Comparison of ENCODE assay signal across 12 cellular contexts in the genomic region with DNA sequence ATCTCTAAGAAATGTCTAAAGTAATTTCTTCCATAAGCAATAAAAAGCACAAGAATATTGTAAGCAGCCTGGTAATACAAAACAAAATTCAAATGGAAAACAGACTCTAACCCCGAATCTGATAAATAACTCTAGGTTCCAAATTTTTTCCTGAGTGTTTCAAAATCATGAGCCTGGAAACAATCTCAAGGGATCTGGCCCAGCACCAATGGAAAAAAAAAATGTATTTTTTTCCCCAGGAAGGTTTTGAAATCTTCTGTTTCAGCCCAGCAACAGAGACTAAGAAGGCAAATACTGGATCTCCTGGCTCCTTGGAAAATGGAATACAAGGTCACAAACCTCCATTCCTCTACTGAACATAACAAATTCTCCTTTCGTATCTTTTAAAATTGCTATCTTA. TPM values are rescaled to one million over a fixed set of nuclear protein-coding genes. Genes with fewer than 3 reads are reported as not detected.
DNase-seq lines count a peak whose midpoint lies in the region; TF ChIP-seq lines count a peak whose summit lies in the region.
"Had no signal": no experiment of that assay in that cellular context is flagged by ENCODE, and none has a peak within 500 bp of the region (broad histone marks: within the 10 kb centered on the region; RNA-seq: fewer than 3 reads in every experiment).

No MANE protein-coding gene starts in this region.

- CTCF ChIA-PET in PC-9 (lab: Charles Lee): no interaction called here

- H3K4me1 ChIP-seq in PC-9 (replicated peaks; ENCODE audit: insufficient read depth) (peaks cover 48% of the 10 kb centered on the region), mucosa of rectum (ENCODE audit: control insufficient read depth in 2 of 2, insufficient read depth in 2 of 2, low read length in 2 of 2) (peaks cover 62 to 66% of the 10 kb centered on the region in 2 donors), tibial artery (peaks cover 0 to 100% (median 77%) of the 10 kb centered on the region in 4 donors)
- H3K4me1 ChIP-seq in effector memory CD4-positive, alpha-beta T cell (ENCODE audit: control insufficient read depth, insufficient read depth, low read length, poor library complexity, severe bottlenecking): peaks cover 69% of the 10 kb centered on the region

- TF ChIP-seq CTCF in PC-9 (conservative IDR thresholded peaks at IDR 0.05) (no peak), tibial artery (IDR thresholded peaks at IDR 0.05) (no peak)

- intact Hi-C loops in PC-9 (cut with micrococcal nuclease; ENCODE audit: unreplicated experiment) (no loop called here), tibial artery (cut with DNase I; ENCODE audit: low total_unique reads) (no loop called here)

- peaks cover 23% of the 10 kb centered on the region for H3K79me2 ChIP-seq in PC-9 (ENCODE audit: low read depth)

- no peaks in the 10 kb centered on the region for H3K36me3 ChIP-seq in PC-9 (ENCODE audit: low read depth)
- no peaks in the 10 kb centered on the region for H3K36me3 ChIP-seq in effector memory CD4-positive, alpha-beta T cell (ENCODE audit: control insufficient read depth, insufficient read depth, low read length)
- H3K36me3 ChIP-seq in mucosa of rectum (ENCODE audit: control insufficient read depth in 2 of 2, insufficient read depth in 2 of 2, low read length in 2 of 2): no peaks in the 10 kb centered on the region
- no peaks in the 10 kb centered on the region for H3K36me3 ChIP-seq in tibial artery

- H3K9ac ChIP-seq in mucosa of rectum (ENCODE audit: low read depth in 1 of 2, low read length in 2 of 2): no peak overlapping the region

- no peaks in the 10 kb centered on the region for H3K27me3 ChIP-seq in PC-9 (ENCODE audit: insufficient read depth, low read depth)
- no peaks in the 10 kb centered on the region for H3K27me3 ChIP-seq in effector memory CD4-positive, alpha-beta T cell (replicated peaks; ENCODE audit: control insufficient read depth, insufficient read depth, low read length, poor library complexity, severe bottlenecking)
- H3K27me3 ChIP-seq in mucosa of rectum (ENCODE audit: control insufficient read depth in 2 of 2, insufficient read depth in 2 of 2, low read length in 2 of 2): no peaks in the 10 kb centered on the region
- no peaks in the 10 kb centered on the region for H3K27me3 ChIP-seq in tibial artery

- no peaks in the 10 kb centered on the region; the same call in 1 of the 2 replicates for H4K20me1 ChIP-seq in PC-9 (ENCODE audit: insufficient read depth)

- no peaks in the 10 kb centered on the region for H3K9me3 ChIP-seq in PC-9 (ENCODE audit: insufficient read depth, low read depth)
- no peaks in the 10 kb centered on the region for H3K9me3 ChIP-seq in effector memory CD4-positive, alpha-beta T cell (ENCODE audit: control insufficient read depth, low read length)
- H3K9me3 ChIP-seq in mucosa of rectum (ENCODE audit: control insufficient read depth in 2 of 2, low read length in 2 of 2): no peaks in the 10 kb centered on the region
- H3K9me3 ChIP-seq in tibial artery: no peaks in the 10 kb centered on the region

- POLR2A ChIA-PET in PC-9 (lab: Charles Lee; ENCODE audit: unreplicated experiment): no interaction called here

- peaks cover 15% of the 10 kb centered on the region; the same call in 1 of the 2 replicates for H3F3A ChIP-seq in PC-9 (ENCODE audit: insufficient read depth, low read depth)

- no peak overlapping the region for H3K4me3 ChIP-seq in PC-9
- peak overlapping the region; percentile 14 for H3K4me3 ChIP-seq in effector memory CD4-positive, alpha-beta T cell (ENCODE audit: insufficient read depth, low read depth, low read length, poor library complexity, severe bottlenecking)
- no peak overlapping the region for H3K4me3 ChIP-seq in mucosa of rectum (ENCODE audit: low read length in 2 of 2)
- peak overlapping the region in 1 of 2 donors; percentile 22 for H3K4me3 ChIP-seq in tibial artery

- no peaks in the 10 kb centered on the region for H3K9me2 ChIP-seq in PC-9 (ENCODE audit: insufficient read depth)

- DNase-seq in PC-9 (no peak), tibial artery (peak in 1 of 2 donors; percentile 4), HPDE6-E6E7 (ENCODE audit: extremely low spot score) (no peak), NCI-H2029 (lab: John Stamatoyannopoulos, UW) (no peak), SIG-M5 treated with dmso at 0.1 percent for 504 hours (lab: John Stamatoyannopoulos, UW; ENCODE audit: unreplicated experiment) (no peak), COLO668 (lab: John Stamatoyannopoulos, UW; ENCODE audit: unreplicated experiment) (no peak)
- no peak for DNase-seq in effector memory CD4-positive, alpha-beta T cell
- DNase-seq: NCI-H510A treated with DMSO at 0.1 percent for 48 hours; stimulated activated CD4-positive, alpha-beta T cell treated with anti-CD3 and anti-CD28 coated beads, Interleukin-15, amount 100 ng/mL, for 24 hours; stimulated activated naive B cell treated with anti-CD40 and anti-IgM and Interleukin-4, amounts not matched to agents 10 μg/mL and 1 μg/mL and 100 μg/mL, for 72 hours had no signal

- H3K27ac ChIP-seq in PC-9: peak overlapping the region; percentile 66
- H3K27ac ChIP-seq in effector memory CD4-positive, alpha-beta T cell (ENCODE audit: insufficient read depth, low read length, poor library complexity, severe bottlenecking): peak overlapping the region; percentile 62
- peak overlapping the region; percentile 75 to 83 for H3K27ac ChIP-seq in mucosa of rectum (ENCODE audit: low read depth in 2 of 2, low read length in 2 of 2)
- peak overlapping the region; percentile 81 to 87 for H3K27ac ChIP-seq in tibial artery

- peak overlapping the region; percentile 56 for H3K4me2 ChIP-seq in PC-9

- BruUV-seq in PC-9 (replicated peaks; lab: Mats Ljungman, UMichigan): no TSS peak

- H2AFZ ChIP-seq in PC-9: no peak overlapping the region

RNA-seq across cellular contexts. Expression of a gene that starts 13.0 kb away (rescaled TPM):
- 27.7 and 28.3 TPM in 2 replicates for total RNA-seq in PC-9 (2021)

RNA-seq across cellular contexts. Expression of a gene that starts 27.8 kb away (rescaled TPM):
- not detected in 2 replicates for total RNA-seq in PC-9 (2021)
- total RNA-seq: mesenteric fat pad had no signal
